In genomic region chr3:66490984-66491383, GRCh38 we compare ENCODE assay signal across 11 cellular contexts.
DNase-seq lines count a peak whose midpoint lies in the region; ATAC-seq and TF ChIP-seq lines count a peak whose summit lies in the region.
"Had no signal": no experiment of that assay in that cellular context is flagged by ENCODE, and none has a peak within 500 bp of the region (broad histone marks: within the 10 kb centered on the region; RNA-seq: fewer than 3 reads in every experiment).

No MANE protein-coding gene starts in this region.

- H3K36me3 Mint-ChIP-seq in nephron (ENCODE audit: low read depth) = no peaks in the 10 kb centered on the region

- H3K36me3 ChIP-seq in BLaER1 = no peaks in the 10 kb centered on the region; the same call in 1 of the 2 replicates

- H3K9me3 ChIP-seq in BLaER1 = no peaks in the 10 kb centered on the region

- no peaks in the 10 kb centered on the region for H3K27me3 ChIP-seq in BLaER1

- H3K4me3 ChIP-seq in BLaER1 (peak overlapping the region; percentile 54), choroid plexus epithelial cell (ENCODE audit: low read depth, low read length) (no peak overlapping the region)

- H3K4me3 Mint-ChIP-seq in nephron = peak overlapping the region in 1 of 3 experiments; percentile 54

- ATAC-seq in HG03521 (IDR thresholded peaks at IDR 0.05; ENCODE audit: unreplicated experiment) (no peak), GM19324 (IDR thresholded peaks at IDR 0.05; ENCODE audit: low FRiP score, unreplicated experiment) (no peak), GM18858 (IDR thresholded peaks at IDR 0.05; ENCODE audit: unreplicated experiment) (no peak)

- peaks cover 6% of the 10 kb centered on the region for H3K27me3 Mint-ChIP-seq in nephron (ENCODE audit: low read depth)

- no peak for TF ChIP-seq CTCF in choroid plexus epithelial cell (conservative IDR thresholded peaks at IDR 0.05; ENCODE audit: low read depth, low read length)
- no peak for TF ChIP-seq CTCF in nephron (IDR thresholded peaks at IDR 0.05; ENCODE audit: unreplicated experiment in 3 of 3)

- H3K9me3 Mint-ChIP-seq in nephron = no peaks in the 10 kb centered on the region

- peak overlapping the region; percentile 72 for H3K9ac ChIP-seq in BLaER1

- H3K4me1 Mint-ChIP-seq in nephron = peaks cover 79% of the 10 kb centered on the region

- peaks cover 99% of the 10 kb centered on the region for H3K4me1 ChIP-seq in BLaER1

- peak overlapping the region; percentile 79 for H3K27ac ChIP-seq in BLaER1
- H3K27ac ChIP-seq: epithelial cell of prostate had no signal

- peak; percentile 53 for DNase-seq in HCEC 1CT
- DNase-seq in choroid plexus epithelial cell (ENCODE audit: low read depth) = peak; percentile 62
- DNase-seq in stimulated activated CD4-positive, alpha-beta T cell treated with anti-CD3 and anti-CD28 coated beads, Interleukin-1b, Interleukin-23, amount 100 ng/mL, for 48 hours = no peak
- DNase-seq: islet precursor cell, MV-4-11 had no signal

- H3K27ac Mint-ChIP-seq in nephron = peak overlapping the region; percentile 28 to 52 (median 42)

- H4K20me1 ChIP-seq in BLaER1 = peaks cover 9% of the 10 kb centered on the region

- peak overlapping the region; percentile 80 for H3K4me2 ChIP-seq in BLaER1
